10 cellular contexts compared by ENCODE assay signal in genomic region chr5:16508730-16509531, GRCh38. TPM values are rescaled to one million over a fixed set of nuclear protein-coding genes. Genes with fewer than 3 reads are reported as not detected.
DNase-seq lines count a peak whose midpoint lies in the region; ATAC-seq and TF ChIP-seq lines count a peak whose summit lies in the region.
"Had no signal": no experiment of that assay in that cellular context is flagged by ENCODE, and none has a peak within 500 bp of the region (broad histone marks: within the 10 kb centered on the region; RNA-seq: fewer than 3 reads in every experiment).

No MANE protein-coding gene starts in this region.

- H3K4me1 Mint-ChIP-seq in dendritic cell treated with granulocyte-macrophage colony-stimulating factor and Interleukin-4, amounts not matched to agents 40 ng/mL and 50 ng/mL, for 4 days (ENCODE audit: low read depth) = peaks cover 8% of the 10 kb centered on the region
- H3K4me1 Mint-ChIP-seq: B cell, natural killer cell had no signal

- H3K4me3 ChIP-seq in AG10803 (ENCODE audit: low read length) = no peak overlapping the region
- no peak overlapping the region for H3K4me3 ChIP-seq in mucosa of descending colon

- H3K9me3 ChIP-seq in mucosa of descending colon = no peaks in the 10 kb centered on the region

- peak overlapping the region; percentile 55 for H3K27ac Mint-ChIP-seq in dendritic cell treated with granulocyte-macrophage colony-stimulating factor and Interleukin-4, amounts not matched to agents 40 ng/mL and 50 ng/mL, for 4 days
- H3K27ac Mint-ChIP-seq: B cell, natural killer cell had no signal

- H3K36me3 Mint-ChIP-seq in dendritic cell treated with granulocyte-macrophage colony-stimulating factor and Interleukin-4, amounts not matched to agents 40 ng/mL and 50 ng/mL, for 4 days (ENCODE audit: low read depth) = no peaks in the 10 kb centered on the region
- H3K36me3 Mint-ChIP-seq: natural killer cell had no signal

- no peaks in the 10 kb centered on the region for H3K9me3 Mint-ChIP-seq in dendritic cell treated with granulocyte-macrophage colony-stimulating factor and Interleukin-4, amounts not matched to agents 40 ng/mL and 50 ng/mL, for 4 days
- H3K9me3 Mint-ChIP-seq: natural killer cell had no signal

- TF ChIP-seq CTCF in AG10803 (conservative IDR thresholded peaks at IDR 0.05; ENCODE audit: low read length) (no peak), mucosa of descending colon (IDR thresholded peaks at IDR 0.05) (no peak)

- peak; percentile 20 for DNase-seq in AG10803 (ENCODE audit: low read depth)
- peak; percentile 16 for DNase-seq in NCI-H2107 treated with DMSO at 0.1 percent for 48 hours (lab: John Stamatoyannopoulos, UW; ENCODE audit: unreplicated experiment)
- peak; percentile 69 to 81 (median 77) for DNase-seq in mucosa of descending colon
- no peak for DNase-seq in NCI-H1048 (lab: John Stamatoyannopoulos, UW)
- no peak for DNase-seq in effector CD8-positive, alpha-beta T cell (lab: John Stamatoyannopoulos, UW)
- no peak for DNase-seq in 8988T
- no peak for DNase-seq in NCI-H345 treated with DMSO at 0.1 percent for 48 hours (lab: John Stamatoyannopoulos, UW; ENCODE audit: unreplicated experiment)
- DNase-seq: natural killer cell had no signal

- peak; percentile 93 for ATAC-seq in mucosa of descending colon
- ATAC-seq: natural killer cell had no signal

- intact Hi-C loops in dendritic cell treated with granulocyte-macrophage colony-stimulating factor and Interleukin-4, amounts not matched to agents 40 ng/mL and 50 ng/mL, for 4 days (cut with micrococcal nuclease) = no loop called here
- intact Hi-C loops in mucosa of descending colon (cut with DNase I, micrococcal nuclease) = no loop called here

- no peak overlapping the region for H3K4me3 Mint-ChIP-seq in dendritic cell treated with granulocyte-macrophage colony-stimulating factor and Interleukin-4, amounts not matched to agents 40 ng/mL and 50 ng/mL, for 4 days
- H3K4me3 Mint-ChIP-seq: B cell, natural killer cell had no signal

- H3K36me3 ChIP-seq in mucosa of descending colon (ENCODE audit: low read depth) = no peaks in the 10 kb centered on the region

- H3K4me1 ChIP-seq in mucosa of descending colon (ENCODE audit: low read depth) = peaks cover 9% of the 10 kb centered on the region

- peaks cover 3% of the 10 kb centered on the region for H3K27me3 Mint-ChIP-seq in dendritic cell treated with granulocyte-macrophage colony-stimulating factor and Interleukin-4, amounts not matched to agents 40 ng/mL and 50 ng/mL, for 4 days
- H3K27me3 Mint-ChIP-seq: B cell had no signal

RNA-seq across cellular contexts. Expression of gene ZNF622, which starts 43.3 kb away (rescaled TPM):
- total RNA-seq in mucosa of descending colon = 10 to 100 TPM; 34.1 to 48.5 (median 38.4) TPM

Comparison
In these comparisons a context has a peak if more than half of its experiments do, and no peak if none do; other contexts are left out.
1. DNase-seq: peak in AG10803 (single experiment), NCI-H2107 treated with DMSO at 0.1 percent for 48 hours (single experiment) and mucosa of descending colon (3 of 3); none in NCI-H1048 (single experiment), effector CD8-positive, alpha-beta T cell (single experiment), 8988T (single experiment) and NCI-H345 treated with DMSO at 0.1 percent for 48 hours (single experiment).